Comparison of ENCODE assay signal across 9 cellular contexts in genomic region chr19:58556633-58557252, GRCh38. TPM values are rescaled to one million over a fixed set of nuclear protein-coding genes. Genes with fewer than 3 reads are reported as not detected.
DNase-seq lines count a peak whose midpoint lies in the region; ATAC-seq, FAIRE-seq and TF ChIP-seq lines count a peak whose summit lies in the region.
"Had no signal": no experiment of that assay in that cellular context is flagged by ENCODE, and none has a peak within 500 bp of the region (broad histone marks: within the 10 kb centered on the region; RNA-seq: fewer than 3 reads in every experiment).

No MANE protein-coding gene starts in this region.

- peak overlapping the region; percentile 74 for H3K4me2 ChIP-seq in mesenchymal stem cell (ENCODE audit: low read length, poor library complexity, severe bottlenecking)

- ATAC-seq in left cardiac atrium (no peak), upper lobe of left lung (ENCODE audit: low FRiP score in 2 of 2) (no peak), HG03565 (IDR thresholded peaks at IDR 0.05; ENCODE audit: unreplicated experiment) (no peak), GM18868 (IDR thresholded peaks at IDR 0.05; ENCODE audit: unreplicated experiment) (no peak)

- H2BK5ac ChIP-seq in mesenchymal stem cell (ENCODE audit: low read depth, low read length, poor library complexity, severe bottlenecking): no peak overlapping the region

- H3K4ac ChIP-seq in mesenchymal stem cell (ENCODE audit: low read depth in 1 of 2, low read length in 2 of 2): peak overlapping the region in 1 of 2 experiments; percentile 3

- H3K27me3 ChIP-seq in cardiac muscle cell: no peaks in the 10 kb centered on the region
- no peaks in the 10 kb centered on the region for H3K27me3 ChIP-seq in mesenchymal stem cell (ENCODE audit: control insufficient read depth in 1 of 2, insufficient read depth in 1 of 2, low read length in 2 of 2)
- no peaks in the 10 kb centered on the region for H3K27me3 ChIP-seq in upper lobe of left lung

- H3K27ac ChIP-seq in cardiac muscle cell: peak overlapping the region; percentile 99
- no peak overlapping the region for H3K27ac ChIP-seq in mesenchymal stem cell (ENCODE audit: low read length, poor library complexity, severe bottlenecking)
- peak overlapping the region; percentile 98 to 100 (median 98) for H3K27ac ChIP-seq in upper lobe of left lung

- TF ChIP-seq POLR2A in upper lobe of left lung (IDR thresholded peaks at IDR 0.05): no peak
- TF ChIP-seq POLR2A in H54 (IDR thresholded peaks at IDR 0.05; ENCODE audit: low read depth, low read length): no peak

- peak overlapping the region; percentile 100 for H3K9ac ChIP-seq in mesenchymal stem cell (ENCODE audit: low read length)

- intact Hi-C loops in left cardiac atrium (cut with DNase I): no loop called here

- H3K9me3 ChIP-seq in cardiac muscle cell (ENCODE audit: low read depth) (no peaks in the 10 kb centered on the region), mesenchymal stem cell (ENCODE audit: control insufficient read depth, low read length) (no peaks in the 10 kb centered on the region), upper lobe of left lung (no peaks in the 10 kb centered on the region)

- H3K18ac ChIP-seq in mesenchymal stem cell (ENCODE audit: low read depth in 1 of 2, low read length in 2 of 2): no peak overlapping the region

- H2BK12ac ChIP-seq in mesenchymal stem cell (ENCODE audit: low read length in 2 of 2): peak overlapping the region in 1 of 2 experiments; percentile 47

- in situ Hi-C loops in astrocyte of the cerebellum (cut with HindIII; ENCODE audit: low sequenced_read_pairs): no loop called here

- H3K79me1 ChIP-seq in mesenchymal stem cell (replicated peaks; ENCODE audit: low read length, poor library complexity, severe bottlenecking): peaks cover 15% of the 10 kb centered on the region

- H3K14ac ChIP-seq in mesenchymal stem cell (ENCODE audit: low read length in 2 of 2): peak overlapping the region in 1 of 2 experiments; percentile 62

- H3K36me3 ChIP-seq in cardiac muscle cell (peaks cover 11% of the 10 kb centered on the region), mesenchymal stem cell (ENCODE audit: control insufficient read depth in 1 of 2, insufficient read depth in 2 of 2, low read depth in 1 of 2, low read length in 2 of 2) (peaks cover 33 to 38% of the 10 kb centered on the region in 2 experiments), upper lobe of left lung (peaks cover 16 to 37% (median 29%) of the 10 kb centered on the region in 4 donors)

- no peak overlapping the region for H2BK15ac ChIP-seq in mesenchymal stem cell (ENCODE audit: low read depth, poor library complexity, severe bottlenecking)

- H2AK5ac ChIP-seq in mesenchymal stem cell (ENCODE audit: low read length, severe bottlenecking): no peak overlapping the region

- WGBS in mesenchymal stem cell: 79% methylated on average over 10 of the region's 11 CpGs
- 58 to 61% methylated on average over 10 to 11 of the region's 11 CpGs for WGBS in upper lobe of left lung, 2 donors

- H3K23ac ChIP-seq in mesenchymal stem cell (ENCODE audit: low read length in 2 of 2): peak overlapping the region in 1 of 2 experiments; percentile 66

- H4K91ac ChIP-seq in mesenchymal stem cell (ENCODE audit: low read length): no peak overlapping the region

- H4K8ac ChIP-seq in mesenchymal stem cell (ENCODE audit: low read length): no peak overlapping the region

- TF ChIP-seq CTCF in cardiac muscle cell (IDR thresholded peaks at IDR 0.05; ENCODE audit: low read depth, low read length) (no peak), astrocyte of the cerebellum (IDR thresholded peaks at IDR 0.05; ENCODE audit: low read depth, low read length, missing control alignments) (no peak), upper lobe of left lung (IDR thresholded peaks at IDR 0.05) (no peak)

- no peak overlapping the region for H2AFZ ChIP-seq in mesenchymal stem cell (ENCODE audit: low read depth, low read length)

- H3K4me1 ChIP-seq in cardiac muscle cell (ENCODE audit: low read depth) (peaks cover 26% of the 10 kb centered on the region), mesenchymal stem cell (ENCODE audit: control insufficient read depth, insufficient read depth, low read depth, low read length) (peaks cover 37% of the 10 kb centered on the region), upper lobe of left lung (peaks cover 45 to 63% (median 50%) of the 10 kb centered on the region in 4 donors)

- FAIRE-seq in H54 (lab: Jason Lieb, UNC): no peak

- no peak for TF ChIP-seq EP300 in upper lobe of left lung (IDR thresholded peaks at IDR 0.05)

- H2BK120ac ChIP-seq in mesenchymal stem cell (ENCODE audit: low read depth, low read length): no peak overlapping the region

- H3K4me3 ChIP-seq in cardiac muscle cell: peak overlapping the region; percentile 56
- peak overlapping the region; percentile 78 for H3K4me3 ChIP-seq in astrocyte of the cerebellum (ENCODE audit: low read depth, low read length)
- peak overlapping the region; percentile 45 to 98 for H3K4me3 ChIP-seq in mesenchymal stem cell (ENCODE audit: insufficient read depth in 1 of 2, low read depth in 1 of 2, low read length in 2 of 2)
- H3K4me3 ChIP-seq in upper lobe of left lung: peak overlapping the region in 3 of 4 donors; percentile 71 to 96 (median 83)

- DNase-seq in cardiac muscle cell (ENCODE audit: low read depth in 1 of 2, low spot score in 1 of 2): no peak
- no peak for DNase-seq in left cardiac atrium
- DNase-seq in astrocyte of the cerebellum (ENCODE audit: low read depth): no peak
- DNase-seq in mesenchymal stem cell: no peak
- no peak for DNase-seq in upper lobe of left lung
- no peak for DNase-seq in H54 (ENCODE audit: insufficient read length, low spot score)
- DNase-seq: DMS53 had no signal

RNA-seq across cellular contexts. Expression of gene UBE2M, which starts 1.7 kb away (rescaled TPM):
- total RNA-seq in cardiac muscle cell: 70.8 and 79.0 TPM in 2 replicates
- polyA plus RNA-seq in cardiac muscle cell: 169 and 177 TPM in 2 replicates
- 100 to 1,000 TPM in 1 of 2 donors, 10 to 100 TPM in 1; 91.4 to 113 TPM for total RNA-seq in left cardiac atrium
- 81.0 TPM for polyA plus RNA-seq in mesenchymal stem cell (2013, experiment 1 of 2)
- polyA plus RNA-seq in mesenchymal stem cell (2013, experiment 2 of 2): 78.3 TPM
- 10 to 100 TPM; 33.0 to 53.9 (median 41.6) TPM for total RNA-seq in upper lobe of left lung

RNA-seq across cellular contexts. Expression of gene CHMP2A, which starts 1.8 kb away (rescaled TPM):
- 223 and 265 TPM in 2 replicates for total RNA-seq in cardiac muscle cell
- 247 and 319 TPM in 2 replicates for polyA plus RNA-seq in cardiac muscle cell
- 100 to 1,000 TPM; 109 to 113 TPM for total RNA-seq in left cardiac atrium
- polyA plus RNA-seq in mesenchymal stem cell (2013, experiment 1 of 2): 148 TPM
- polyA plus RNA-seq in mesenchymal stem cell (2013, experiment 2 of 2): 144 TPM
- total RNA-seq in upper lobe of left lung: 100 to 1,000 TPM in 5 of 6 donors, 10 to 100 TPM in 1; 75.4 to 162 (median 123) TPM

RNA-seq across cellular contexts. Expression of gene TRIM28, which starts 12.9 kb away (rescaled TPM):
- 563 and 650 TPM in 2 replicates for total RNA-seq in cardiac muscle cell
- 303 and 343 TPM in 2 replicates for polyA plus RNA-seq in cardiac muscle cell
- total RNA-seq in left cardiac atrium: 100 to 1,000 TPM; 135 to 150 TPM
- polyA plus RNA-seq in mesenchymal stem cell (2013, experiment 1 of 2): 229 TPM
- 226 TPM for polyA plus RNA-seq in mesenchymal stem cell (2013, experiment 2 of 2)
- 100 to 1,000 TPM; 197 to 283 (median 213) TPM for total RNA-seq in upper lobe of left lung

RNA-seq across cellular contexts. Expression of gene MZF1, which starts 16.4 kb away (rescaled TPM):
- 51.1 TPM in 2 replicates for total RNA-seq in cardiac muscle cell
- 25.1 and 34.7 TPM in 2 replicates for polyA plus RNA-seq in cardiac muscle cell
- 10 to 100 TPM in 1 of 2 donors, 1 to 10 TPM in 1; 9.2 to 11.0 TPM for total RNA-seq in left cardiac atrium
- polyA plus RNA-seq in mesenchymal stem cell (2013, experiment 1 of 2): 9.8 TPM
- 8.9 TPM for polyA plus RNA-seq in mesenchymal stem cell (2013, experiment 2 of 2)
- total RNA-seq in upper lobe of left lung: 100 to 1,000 TPM in 1 of 6 donors, 10 to 100 TPM in 5; 34.8 to 162 (median 45.5) TPM

RNA-seq across cellular contexts. Expression of gene ZBTB45, which starts 37.1 kb away (rescaled TPM):
- 22.8 and 26.3 TPM in 2 replicates for total RNA-seq in cardiac muscle cell
- polyA plus RNA-seq in cardiac muscle cell: 29.4 and 34.6 TPM in 2 replicates
- 10 to 100 TPM; 10.2 to 11.7 TPM for total RNA-seq in left cardiac atrium
- 12.3 TPM for polyA plus RNA-seq in mesenchymal stem cell (2013, experiment 1 of 2)
- polyA plus RNA-seq in mesenchymal stem cell (2013, experiment 2 of 2): 12.7 TPM
- total RNA-seq in upper lobe of left lung: 10 to 100 TPM; 11.9 to 19.7 (median 15.0) TPM
